In the genomic region with DNA sequence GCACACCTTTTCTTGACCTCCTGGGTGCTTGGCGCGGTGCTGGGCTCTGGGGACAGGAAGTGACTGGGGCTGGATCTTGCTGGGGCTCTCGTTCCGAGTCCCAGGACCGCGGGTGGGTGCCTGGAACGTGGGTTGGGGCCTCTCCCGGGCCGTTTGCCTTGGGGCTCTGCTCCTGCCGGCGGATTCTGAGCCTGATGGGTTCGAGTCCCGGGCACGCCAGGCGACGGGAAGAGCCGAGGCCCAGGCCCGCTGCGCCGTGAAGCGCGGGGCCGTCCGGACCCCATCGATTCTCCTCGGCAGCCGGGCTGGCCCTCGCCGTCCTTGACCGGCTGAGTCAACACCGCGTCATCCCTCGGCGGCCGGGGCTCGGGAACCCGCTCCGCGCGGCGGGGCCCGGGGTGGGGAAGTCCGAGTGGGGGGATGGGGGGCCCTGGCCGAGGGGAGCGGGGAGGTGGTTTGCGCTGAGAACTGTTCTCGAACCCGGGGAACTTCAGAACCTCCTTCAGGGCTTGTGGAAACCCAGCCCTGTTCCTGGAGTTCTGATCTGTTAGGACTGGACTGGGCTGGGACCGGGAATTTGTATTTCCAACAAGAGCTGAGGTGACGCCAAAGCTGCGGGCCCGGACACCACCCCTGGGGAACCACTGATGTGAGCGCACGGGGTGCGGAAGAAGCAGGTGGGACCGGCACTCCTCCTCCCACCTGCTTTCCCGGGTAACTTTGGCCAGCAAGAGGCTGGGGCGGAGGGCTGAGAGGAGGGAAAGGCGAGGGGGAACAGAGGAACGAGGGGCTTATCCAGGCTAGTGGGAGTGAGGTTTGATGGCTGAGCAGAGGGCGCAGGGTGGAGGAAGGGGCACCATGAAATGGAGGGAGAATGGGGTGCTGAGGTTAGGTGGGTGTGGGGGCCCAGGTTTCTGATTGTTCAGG, we compare ENCODE assay signal across 10 cellular contexts. TPM values are rescaled to one million over a fixed set of nuclear protein-coding genes. Genes with fewer than 3 reads are reported as not detected.
DNase-seq lines count a peak whose midpoint lies in the region; TF ChIP-seq lines count a peak whose summit lies in the region.
"Had no signal": no experiment of that assay in that cellular context is flagged by ENCODE, and none has a peak within 500 bp of the region (broad histone marks: within the 10 kb centered on the region; RNA-seq: fewer than 3 reads in every experiment).

No MANE protein-coding gene starts in this region.

- H3K4me3 ChIP-seq in HFF-Myc (replicated peaks; ENCODE audit: low read depth, low read length) (peak overlapping the region; percentile 33), brain microvascular endothelial cell (ENCODE audit: low read depth, low read length) (peak overlapping the region; percentile 55), kidney epithelial cell (ENCODE audit: low read depth, low read length) (peak overlapping the region; percentile 32), stomach (peak overlapping the region; percentile 17 to 33 (median 22))

- intact Hi-C loops in stomach (cut with DNase I; ENCODE audit: low total_unique reads), result no loop called here

- H3K9me3 ChIP-seq in stomach, result no peaks in the 10 kb centered on the region
- H3K9me3 ChIP-seq: heart right ventricle had no signal

- TF ChIP-seq CTCF in HFF-Myc (IDR thresholded peaks at IDR 0.05; ENCODE audit: low read depth, low read length, missing control alignments) (no peak), brain microvascular endothelial cell (IDR thresholded peaks at IDR 0.05; ENCODE audit: low read depth, low read length, missing control alignments) (no peak), kidney epithelial cell (IDR thresholded peaks at IDR 0.05; ENCODE audit: insufficient read depth, low read length, poor library complexity, severe bottlenecking) (no peak), stomach (IDR thresholded peaks at IDR 0.05) (no peak)

- 38 to 64% (median 44%) methylated on average over 25 to 61 of the region's 61 CpGs for WGBS in stomach, 5 donors

- DNase-seq in HFF-Myc (ENCODE audit: extremely low read depth, low read depth), result no peak
- DNase-seq in brain microvascular endothelial cell, result peak; percentile 42
- DNase-seq in kidney epithelial cell (ENCODE audit: low read depth), result no peak
- DNase-seq in stomach, result no peak
- DNase-seq in KBM-7, result no peak
- DNase-seq in GM19240 (ENCODE audit: insufficient read length, low spot score), result no peak
- DNase-seq in superior temporal gyrus (ENCODE audit: extremely low spot score), result no peak
- DNase-seq: activated naive CD4-positive, alpha-beta T cell treated with anti-CD3 and anti-CD28 coated beads, Interleukin-2, amount 10 ng/mL, durations not matched to agents 7 days and 5 days; NCI-H69 had no signal

- peaks cover 6 to 53% (median 34%) of the 10 kb centered on the region in 4 donors for H3K4me1 ChIP-seq in stomach

- no peak for TF ChIP-seq POLR2A in stomach (IDR thresholded peaks at IDR 0.05)

- H3K27ac ChIP-seq in brain microvascular endothelial cell (peak overlapping the region; percentile 71), stomach (peak overlapping the region in 1 of 5 donors; percentile 38)
- H3K27ac ChIP-seq: heart right ventricle had no signal

- in situ Hi-C loops in brain microvascular endothelial cell (cut with HindIII; ENCODE audit: low pct_ligation_motif_present, low sequenced_read_pairs) (no loop called here), KBM-7 (cut with MboI; ENCODE audit: low pct_unique_long_range_greater_than_20kb, low sequenced_read_pairs) (no loop called here)

- H3K27me3 ChIP-seq in brain microvascular endothelial cell (replicated peaks) (no peaks in the 10 kb centered on the region), kidney epithelial cell (ENCODE audit: control insufficient read depth, insufficient read depth, low read length) (peaks cover 11% of the 10 kb centered on the region), stomach (peaks cover 0 to 65% (median 28%) of the 10 kb centered on the region in 3 donors)

- H3K36me3 ChIP-seq in brain microvascular endothelial cell (replicated peaks), result no peaks in the 10 kb centered on the region
- H3K36me3 ChIP-seq in kidney epithelial cell (ENCODE audit: control insufficient read depth, insufficient read depth, low read length), result no peaks in the 10 kb centered on the region
- no peaks in the 10 kb centered on the region for H3K36me3 ChIP-seq in stomach

- TF ChIP-seq EP300 in stomach (IDR thresholded peaks at IDR 0.05), result no peak

RNA-seq across cellular contexts. Expression of a gene that starts 6.2 kb away (rescaled TPM):
- total RNA-seq in kidney epithelial cell (1.6 and 1.8 TPM in 2 replicates), stomach (1 to 10 TPM; 1.4 to 6.8 (median 4.3) TPM)
- polyA plus RNA-seq in stomach, result 1 to 10 TPM; 3.8 to 4.7 (median 4.6) TPM
